8 cellular contexts compared by ENCODE assay signal in the genomic region with DNA sequence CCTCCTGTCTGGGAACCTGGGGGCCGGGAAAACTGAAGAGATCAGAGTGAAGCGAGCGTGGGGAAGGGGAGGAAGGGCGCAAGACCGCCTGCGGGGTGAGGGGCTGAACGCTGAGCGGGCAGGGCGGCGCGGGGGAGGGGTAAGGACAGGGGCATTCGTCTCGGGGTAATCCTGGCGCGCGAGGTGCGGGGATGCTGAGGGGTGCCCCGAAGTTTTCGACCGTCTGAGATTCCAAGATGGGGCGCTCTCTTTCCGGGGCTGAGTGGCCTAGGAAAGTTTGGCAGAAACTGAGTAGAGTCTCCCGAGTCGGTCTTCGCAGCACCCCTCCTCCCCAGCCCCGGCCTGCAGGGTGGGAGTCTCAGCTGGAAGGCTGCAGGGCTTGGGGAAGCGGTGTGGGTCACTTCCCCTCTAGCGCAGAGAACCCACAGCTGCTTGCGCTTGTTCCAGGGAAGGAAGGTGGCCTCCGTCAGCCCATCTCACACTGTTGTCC. TPM values are rescaled to one million over a fixed set of nuclear protein-coding genes. Genes with fewer than 3 reads are reported as not detected.
DNase-seq lines count a peak whose midpoint lies in the region; ATAC-seq and TF ChIP-seq lines count a peak whose summit lies in the region.

No MANE protein-coding gene starts in this region.

- H3K56ac ChIP-seq in IMR-90 (ENCODE audit: extremely low read depth, insufficient read depth, low read length) = no peak overlapping the region

- dilution Hi-C loops in IMR-90 (cut with HindIII; ENCODE audit: low sequenced_read_pairs, unreplicated experiment) = no loop called here

- 24% methylated on average over 8 of the region's 30 CpGs; no CpG with 5 or more reads in 1 of the 2 experiments for WGBS in IMR-90 (ENCODE audit: extremely low coverage in 2 of 2, insufficient read length in 1 of 2), 2 experiments

- POLR2A ChIA-PET in IMR-90 (lab: Charles Lee; ENCODE audit: unreplicated experiment) = no interaction called here

- no peak overlapping the region for H2BK15ac ChIP-seq in IMR-90 (ENCODE audit: low read depth, low read length)

- DNase-seq in Ammon's horn (ENCODE audit: low spot score) (peak; percentile 73), IMR-90 (no peak), anterior cingulate cortex (lab: John Stamatoyannopoulos, UW) (peak in 30 of 58 donors; percentile 22 to 64 (median 40)), kidney epithelial cell (ENCODE audit: low read depth) (no peak), substantia nigra (lab: John Stamatoyannopoulos, UW) (peak in 34 of 49 donors; percentile 18 to 72 (median 53)), GM13977 (ENCODE audit: low spot score) (no peak), activated gamma-delta T cell (lab: John Stamatoyannopoulos, UW) (no peak), NCI-H128 (lab: John Stamatoyannopoulos, UW; ENCODE audit: unreplicated experiment) (no peak)

- H3K4me3 ChIP-seq in IMR-90 (ENCODE audit: insufficient read depth, low read depth, low read length) (no peak overlapping the region; the same call in 1 of the 2 replicates), kidney epithelial cell (ENCODE audit: low read depth, low read length) (peak overlapping the region; percentile 36)

- CTCF ChIA-PET in IMR-90 (lab: Yijun Ruan, JAX) = interaction anchor here (1.4 to 2.3 kb wide), 2 partner anchors 14 to 83 kb away, joined by 4 to 9 read pairs; no protein-coding TSS in a partner anchor

- H3K4me2 ChIP-seq in IMR-90 (ENCODE audit: low read depth, low read length) = no peak overlapping the region; the same call in 1 of the 2 replicates

- H3K27ac ChIP-seq in IMR-90 (ENCODE audit: insufficient read depth, low read length) (no peak overlapping the region), substantia nigra (ENCODE audit: low read depth, low read length, poor library complexity, severe bottlenecking) (peak overlapping the region; percentile 95)

- no peak overlapping the region for H2BK5ac ChIP-seq in IMR-90 (ENCODE audit: low read depth, low read length, poor library complexity, severe bottlenecking)

- H2AFZ ChIP-seq in IMR-90 (replicated peaks; ENCODE audit: low read length, poor library complexity) = peak overlapping the region; percentile 93

- no peak for TF ChIP-seq POLR2A in IMR-90 (IDR thresholded peaks at IDR 0.05; ENCODE audit: low read depth, low read length)

- no peak overlapping the region for H2BK120ac ChIP-seq in IMR-90 (ENCODE audit: low read depth, low read length)

- no peak overlapping the region for H4K5ac ChIP-seq in IMR-90 (ENCODE audit: low read depth, low read length)

- ATAC-seq in IMR-90 (ENCODE audit: low read depth) = no peak

- no peaks in the 10 kb centered on the region for H3K9me1 ChIP-seq in IMR-90 (ENCODE audit: insufficient read depth, low read length)

- intact Hi-C loops in IMR-90 (cut with micrococcal nuclease) = loop anchor here (1.0 kb wide), 1 partner anchor 240 kb away; no protein-coding TSS in a partner anchor

- TF ChIP-seq CTCF in IMR-90 (conservative IDR thresholded peaks at IDR 0.05; ENCODE audit: low read depth, low read length) = no peak
- no peak for TF ChIP-seq CTCF in kidney epithelial cell (IDR thresholded peaks at IDR 0.05; ENCODE audit: insufficient read depth, low read length, poor library complexity, severe bottlenecking)
- no peak for TF ChIP-seq CTCF in GM13977 (IDR thresholded peaks at IDR 0.05; ENCODE audit: extremely low read depth, insufficient read depth, missing control alignments)

- no peak overlapping the region for H3K18ac ChIP-seq in IMR-90 (ENCODE audit: low read depth, low read length)

- H4K8ac ChIP-seq in IMR-90 (ENCODE audit: low read depth in 2 of 2, low read length in 2 of 2) = no peak overlapping the region

- BruUV-seq in IMR-90 (replicated peaks; lab: Mats Ljungman, UMichigan) = no TSS peak

- H3K9me3 ChIP-seq in IMR-90 (ENCODE audit: control insufficient read depth, insufficient read depth, low read length) = no peaks in the 10 kb centered on the region

- H3K79me1 ChIP-seq in IMR-90 (ENCODE audit: low read depth in 1 of 2, low read length in 2 of 2) = peaks cover 7 to 22% of the 10 kb centered on the region in 2 experiments; a peak in 3 of 4 replicates

- H3K4me1 ChIP-seq in IMR-90 (ENCODE audit: control insufficient read depth, insufficient read depth, low read length) = peaks cover 13% of the 10 kb centered on the region

- no peak overlapping the region for H2AK9ac ChIP-seq in IMR-90 (replicated peaks; ENCODE audit: low read depth, low read length, poor library complexity)

- no peak for TF ChIP-seq RAD21 in IMR-90 (IDR thresholded peaks at IDR 0.05; ENCODE audit: low read length)

- no peak overlapping the region for H3K23ac ChIP-seq in IMR-90 (ENCODE audit: low read depth, low read length)

- no peak overlapping the region for H2BK20ac ChIP-seq in IMR-90 (ENCODE audit: low read depth, low read length)

- no peak overlapping the region for H3K14ac ChIP-seq in IMR-90 (replicated peaks; ENCODE audit: low read depth, low read length)

- H3K36me3 ChIP-seq in IMR-90 (ENCODE audit: control insufficient read depth, insufficient read depth, low read length) (peaks cover 11% of the 10 kb centered on the region), kidney epithelial cell (ENCODE audit: control insufficient read depth, insufficient read depth, low read length) (no peaks in the 10 kb centered on the region)

- H3K27me3 ChIP-seq in IMR-90 (ENCODE audit: control insufficient read depth, insufficient read depth, low read length) = no peaks in the 10 kb centered on the region; the same call in 1 of the 2 replicates
- H3K27me3 ChIP-seq in kidney epithelial cell (ENCODE audit: control insufficient read depth, insufficient read depth, low read length) = peaks cover 39% of the 10 kb centered on the region

- peaks cover 26% of the 10 kb centered on the region for H4K20me1 ChIP-seq in IMR-90 (ENCODE audit: insufficient read depth, low read length)

- H3K9ac ChIP-seq in IMR-90 (ENCODE audit: low read depth, low read length) = no peak overlapping the region

- no peak overlapping the region for H2AK5ac ChIP-seq in IMR-90 (ENCODE audit: low read depth, low read length)

- in situ Hi-C loops in IMR-90 (cut with MboI; ENCODE audit: low sequenced_read_pairs) = loop anchor here (25.0 kb wide), 1 partner anchor 648 kb away; the partner anchor contains the start of genes FDXR and GRIN2C
- in situ Hi-C loops in GM13977 (cut with MboI; ENCODE audit: low pct_unique_long_range_greater_than_20kb, low sequenced_read_pairs, unreplicated experiment) = no loop called here

- no peak overlapping the region for H4K91ac ChIP-seq in IMR-90 (ENCODE audit: insufficient read depth, low read depth, low read length)

- H3K4ac ChIP-seq in IMR-90 (ENCODE audit: low read depth, low read length) = no peak overlapping the region

TF ChIP-seq in IMR-90, 13 proteins besides CTCF, POLR2A, EP300 and RAD21:
- TF ChIP-seq, protein P1, sequence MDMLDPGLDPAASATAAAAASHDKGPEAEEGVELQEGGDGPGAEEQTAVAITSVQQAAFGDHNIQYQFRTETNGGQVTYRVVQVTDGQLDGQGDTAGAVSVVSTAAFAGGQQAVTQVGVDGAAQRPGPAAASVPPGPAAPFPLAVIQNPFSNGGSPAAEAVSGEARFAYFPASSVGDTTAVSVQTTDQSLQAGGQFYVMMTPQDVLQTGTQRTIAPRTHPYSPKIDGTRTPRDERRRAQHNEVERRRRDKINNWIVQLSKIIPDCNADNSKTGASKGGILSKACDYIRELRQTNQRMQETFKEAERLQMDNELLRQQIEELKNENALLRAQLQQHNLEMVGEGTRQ (IDR thresholded peaks at IDR 0.05; ENCODE audit: low read depth, low read length) = no peak
TF ChIP-seq in IMR-90: peak in this region for 0.

RNA-seq across cellular contexts. Expression of gene TTYH2, which starts 0.6 kb away (rescaled TPM):
- total RNA-seq in IMR-90 (2012; rRNA removed) = 2.3 and 4.2 TPM in 2 replicates
- polyA plus RNA-seq in IMR-90 (2012; rRNA removed) = 5.7 and 6.8 TPM in 2 replicates
- 3.1 and 6.8 TPM in 2 replicates for polyA plus RNA-seq in IMR-90 (2012; cell fraction: cytosol; rRNA removed)
- polyA plus RNA-seq in IMR-90 (2012; cell fraction: nucleus; rRNA removed; ENCODE audit: low replicate concordance) = 7.1 and 22.1 TPM in 2 replicates
- 1.1 and 1.8 TPM in 2 replicates for total RNA-seq in kidney epithelial cell

RNA-seq across cellular contexts. Expression of gene RPL38, which starts 10.5 kb away (rescaled TPM):
- total RNA-seq in IMR-90 (2012; rRNA removed) (111 and 296 TPM in 2 replicates), kidney epithelial cell (487 and 584 TPM in 2 replicates)
- polyA plus RNA-seq in IMR-90 (2012; rRNA removed) = 527 and 1,407 TPM in 2 replicates
- polyA plus RNA-seq in IMR-90 (2012; cell fraction: cytosol; rRNA removed) = 155 and 223 TPM in 2 replicates
- 49.6 and 193 TPM in 2 replicates for polyA plus RNA-seq in IMR-90 (2012; cell fraction: nucleus; rRNA removed; ENCODE audit: low replicate concordance)

Comparison
In these comparisons a context has a peak if more than half of its experiments do, and no peak if none do; other contexts are left out.
1. DNase-seq: peak in Ammon's horn (single experiment), anterior cingulate cortex (30 of 58) and substantia nigra (34 of 49); none in IMR-90 (single experiment), kidney epithelial cell (single experiment), GM13977 (single experiment), activated gamma-delta T cell (single experiment) and NCI-H128 (single experiment).